In the genomic region with DNA sequence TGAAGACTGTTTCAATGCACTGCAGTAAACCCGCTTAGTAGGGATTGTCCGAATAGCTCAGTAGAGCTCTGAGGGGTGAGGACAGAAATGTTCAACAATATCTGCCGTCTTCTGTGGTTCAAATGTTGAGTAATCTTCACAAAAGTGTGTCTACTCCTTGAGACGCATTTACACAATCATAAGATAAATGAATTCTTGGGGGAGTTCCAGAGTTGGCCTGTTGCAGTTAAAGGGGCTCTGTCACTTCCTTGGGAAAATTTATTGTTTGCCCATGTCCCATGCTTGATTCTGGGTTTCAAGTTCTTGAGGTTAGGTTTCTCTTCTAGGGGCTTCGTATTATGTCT, we compare ENCODE assay signal across 13 cellular contexts. TPM values are rescaled to one million over a fixed set of nuclear protein-coding genes. Genes with fewer than 3 reads are reported as not detected.
A peak's percentile ranks its signal among the peaks of the same experiment; 100 is the strongest.
DNase-seq lines count a peak whose midpoint lies in the region; ATAC-seq and TF ChIP-seq lines count a peak whose summit lies in the region.
"Had no signal": no experiment of that assay in that cellular context is flagged by ENCODE, and none has a peak within 500 bp of the region (broad histone marks: within the 10 kb centered on the region; RNA-seq: fewer than 3 reads in every experiment).

No MANE protein-coding gene starts in this region.

- 82% methylated on average over 5 of the region's 5 CpGs for WGBS in HUES64

- peak overlapping the region; percentile 52 for H3K4me3 ChIP-seq in HUES64 (ENCODE audit: low read length)
- peak overlapping the region; percentile 47 for H3K4me3 ChIP-seq in iPS-18a (ENCODE audit: low read length)
- peak overlapping the region; percentile 30 for H3K4me3 ChIP-seq in skeletal muscle cell (ENCODE audit: low read depth, low read length)
- H3K4me3 ChIP-seq: BLaER1 treated with 17β-estradiol and CSF1 and Interleukin-3, amounts not matched to agents 10 nM and 100 nM; HAP-1 had no signal

- H3K9me3 ChIP-seq in HUES64 (ENCODE audit: insufficient read depth, low read depth, low read length), result no peaks in the 10 kb centered on the region
- H3K9me3 ChIP-seq in iPS-18a (ENCODE audit: control insufficient read depth, low read depth, low read length), result no peaks in the 10 kb centered on the region
- H3K9me3 ChIP-seq: HAP-1, stomach had no signal

- peaks cover 44% of the 10 kb centered on the region for H3K4me1 Mint-ChIP-seq in brain
- no peaks in the 10 kb centered on the region for H3K4me1 Mint-ChIP-seq in activated CD4-positive, alpha-beta memory T cell treated with anti-CD3 and anti-CD28 coated beads for 36 hours (ENCODE audit: low read depth)

- no peak for ATAC-seq in HG03159 (IDR thresholded peaks at IDR 0.05; ENCODE audit: unreplicated experiment)

- H3K9ac ChIP-seq in HUES64 (ENCODE audit: low read depth, low read length), result no peak overlapping the region
- H3K9ac ChIP-seq in iPS-18a (ENCODE audit: low read length), result no peak overlapping the region
- H3K9ac ChIP-seq: BLaER1 treated with 17β-estradiol and CSF1 and Interleukin-3, amounts not matched to agents 10 nM and 100 nM had no signal

- H3K36me3 ChIP-seq in HUES64 (ENCODE audit: insufficient read depth, low read length) (no peaks in the 10 kb centered on the region), iPS-18a (ENCODE audit: control insufficient read depth, low read depth, low read length) (no peaks in the 10 kb centered on the region)
- H3K36me3 ChIP-seq: BLaER1 treated with 17β-estradiol and CSF1 and Interleukin-3, amounts not matched to agents 10 nM and 100 nM; HAP-1; stomach had no signal

- TF ChIP-seq CTCF in brain (conservative IDR thresholded peaks at IDR 0.05), result no peak

- H3K27ac Mint-ChIP-seq in brain, result no peak overlapping the region
- no peak overlapping the region for H3K27ac Mint-ChIP-seq in activated CD4-positive, alpha-beta memory T cell treated with anti-CD3 and anti-CD28 coated beads for 36 hours
- H3K27ac Mint-ChIP-seq: activated T-helper 1 cell treated with anti-CD3 and anti-CD28 coated beads, Interleukin-12 subunit alpha, Interleukin-12 subunit beta, Interleukin-2, Interleukin-4 antibody, amounts not matched to agents 30 ng/mL and 10 ng/mL and 1 ng/mL, durations not matched to agents 14 hours and 24 hours and 36 hours had no signal

- peaks cover 26% of the 10 kb centered on the region for H3K27me3 Mint-ChIP-seq in brain
- H3K27me3 Mint-ChIP-seq in activated CD4-positive, alpha-beta memory T cell treated with anti-CD3 and anti-CD28 coated beads for 36 hours, result peaks cover 9% of the 10 kb centered on the region

- no peak for DNase-seq in skeletal muscle cell (ENCODE audit: low read depth)
- no peak for DNase-seq in NCI-H128 (lab: John Stamatoyannopoulos, UW; ENCODE audit: unreplicated experiment)
- no peak for DNase-seq in activated CD4-positive, alpha-beta memory T cell treated with anti-CD3 and anti-CD28 coated beads for 36 hours
- DNase-seq: NCI-H1694 had no signal

- POLR2A ChIA-PET in activated CD4-positive, alpha-beta memory T cell treated with anti-CD3 and anti-CD28 coated beads for 36 hours (lab: Charles Lee), result no interaction called here

- no peaks in the 10 kb centered on the region for H3K27me3 ChIP-seq in HUES64 (ENCODE audit: insufficient read depth, low read length)
- no peaks in the 10 kb centered on the region for H3K27me3 ChIP-seq in iPS-18a (ENCODE audit: control insufficient read depth, insufficient read depth, low read length)
- H3K27me3 ChIP-seq: BLaER1 treated with 17β-estradiol and CSF1 and Interleukin-3, amounts not matched to agents 10 nM and 100 nM had no signal

- H3K4me1 ChIP-seq in HUES64 (ENCODE audit: insufficient read depth, low read length) (peaks cover 36% of the 10 kb centered on the region; the same call in 1 of the 2 replicates), iPS-18a (ENCODE audit: control insufficient read depth, low read depth, low read length) (peaks cover 22% of the 10 kb centered on the region)
- H3K4me1 ChIP-seq: HAP-1 had no signal

- H3K36me3 Mint-ChIP-seq in brain, result no peaks in the 10 kb centered on the region
- no peaks in the 10 kb centered on the region for H3K36me3 Mint-ChIP-seq in activated CD4-positive, alpha-beta memory T cell treated with anti-CD3 and anti-CD28 coated beads for 36 hours

- CTCF ChIA-PET in activated CD4-positive, alpha-beta memory T cell treated with anti-CD3 and anti-CD28 coated beads for 36 hours (lab: Charles Lee), result no interaction called here

- no peak overlapping the region for H3K27ac ChIP-seq in HUES64 (ENCODE audit: low read depth, low read length)
- H3K27ac ChIP-seq in iPS-18a (ENCODE audit: low read length), result no peak overlapping the region
- H3K27ac ChIP-seq: BLaER1 treated with 17β-estradiol and CSF1 and Interleukin-3, amounts not matched to agents 10 nM and 100 nM; coronary artery; stomach had no signal

- intact Hi-C loops in activated CD4-positive, alpha-beta memory T cell treated with anti-CD3 and anti-CD28 coated beads for 36 hours (cut with micrococcal nuclease), result no loop called here

- no peaks in the 10 kb centered on the region for H3K9me3 Mint-ChIP-seq in brain
- peaks cover 2% of the 10 kb centered on the region for H3K9me3 Mint-ChIP-seq in activated CD4-positive, alpha-beta memory T cell treated with anti-CD3 and anti-CD28 coated beads for 36 hours
- H3K9me3 Mint-ChIP-seq: activated T-helper 1 cell treated with anti-CD3 and anti-CD28 coated beads, Interleukin-12 subunit alpha, Interleukin-12 subunit beta, Interleukin-2, Interleukin-4 antibody, amounts not matched to agents 30 ng/mL and 10 ng/mL and 1 ng/mL, durations not matched to agents 14 hours and 24 hours and 36 hours had no signal

- peak overlapping the region; percentile 80 to 85 (median 84) for H3K4me3 Mint-ChIP-seq in brain
- no peak overlapping the region for H3K4me3 Mint-ChIP-seq in activated CD4-positive, alpha-beta memory T cell treated with anti-CD3 and anti-CD28 coated beads for 36 hours
- H3K4me3 Mint-ChIP-seq: activated T-helper 1 cell treated with anti-CD3 and anti-CD28 coated beads, Interleukin-12 subunit alpha, Interleukin-12 subunit beta, Interleukin-2, Interleukin-4 antibody, amounts not matched to agents 30 ng/mL and 10 ng/mL and 1 ng/mL, durations not matched to agents 14 hours and 24 hours and 36 hours had no signal

RNA-seq across cellular contexts. Expression of a gene that starts 0.6 kb away (rescaled TPM):
- polyA plus RNA-seq in HUES64 (2013, experiment 1 of 2), result 0.35 TPM
- 0.63 TPM for polyA plus RNA-seq in HUES64 (2013, experiment 2 of 2)
- 0.81 TPM for polyA plus RNA-seq in brain (ENCODE audit: insufficient read depth, low read depth, low replicate concordance)
- total RNA-seq in activated CD4-positive, alpha-beta memory T cell treated with anti-CD3 and anti-CD28 coated beads for 36 hours, result not detected
- total RNA-seq: activated T-helper 1 cell treated with anti-CD3 and anti-CD28 coated beads, Interleukin-12 subunit alpha, Interleukin-12 subunit beta, Interleukin-2, Interleukin-4 antibody, amounts not matched to agents 30 ng/mL and 10 ng/mL and 1 ng/mL, durations not matched to agents 14 hours and 24 hours and 36 hours had no signal
- polyA plus RNA-seq: stomach had no signal
